ENCODE assay signal across 10 cellular contexts in genomic region chr20:3658708-3659491, GRCh38. TPM values are rescaled to one million over a fixed set of nuclear protein-coding genes. Genes with fewer than 3 reads are reported as not detected.
A peak's percentile ranks its signal among the peaks of the same experiment; 100 is the strongest.
DNase-seq lines count a peak whose midpoint lies in the region; ATAC-seq and TF ChIP-seq lines count a peak whose summit lies in the region.
"Had no signal": no experiment of that assay in that cellular context is flagged by ENCODE, and none has a peak within 500 bp of the region (broad histone marks: within the 10 kb centered on the region; RNA-seq: fewer than 3 reads in every experiment).

No MANE protein-coding gene starts in this region.

- TF ChIP-seq POLR2A in prostate gland (IDR thresholded peaks at IDR 0.05) = no peak

- DNase-seq in SKM-1 treated with dmso at 0.1 percent for 144 hours (lab: John Stamatoyannopoulos, UW; ENCODE audit: unreplicated experiment) (peak; percentile 28), SKM-1 (lab: John Stamatoyannopoulos, UW; ENCODE audit: unreplicated experiment) (no peak), NOMO-1 (lab: John Stamatoyannopoulos, UW; ENCODE audit: unreplicated experiment in 2 of 2) (peak; percentile 39 to 86), pons (ENCODE audit: low spot score) (peak; percentile 14), NCI-H345 treated with DMSO at 0.1 percent for 48 hours (lab: John Stamatoyannopoulos, UW; ENCODE audit: unreplicated experiment) (no peak), prostate gland (ENCODE audit: low spot score) (no peak)
- no peak for DNase-seq in CD4-positive, alpha-beta T cell

- H3K36me3 Mint-ChIP-seq in CD4-positive, alpha-beta T cell (ENCODE audit: low read depth) = no peaks in the 10 kb centered on the region

- peaks cover 40% of the 10 kb centered on the region for H3K27me3 Mint-ChIP-seq in CD4-positive, alpha-beta T cell

- WGBS in prostate gland = 64% methylated on average over 8 of the region's 8 CpGs

- no peak overlapping the region for H3K4me3 ChIP-seq in prostate gland
- H3K4me3 ChIP-seq: A549, upper lobe of left lung had no signal

- H3K27ac ChIP-seq in prostate gland = no peak overlapping the region
- H3K27ac ChIP-seq in CD4-positive, alpha-beta T cell (ENCODE audit: low read depth, low read length) = no peak overlapping the region
- H3K27ac ChIP-seq: A549, upper lobe of left lung had no signal

- TF ChIP-seq CTCF in prostate gland (IDR thresholded peaks at IDR 0.05) = no peak
- no peak for TF ChIP-seq CTCF in CD4-positive, alpha-beta T cell (IDR thresholded peaks at IDR 0.05)

- no peaks in the 10 kb centered on the region for H3K36me3 ChIP-seq in prostate gland
- H3K36me3 ChIP-seq: upper lobe of left lung had no signal

- no peaks in the 10 kb centered on the region for H3K9me3 ChIP-seq in prostate gland
- H3K9me3 ChIP-seq in CD4-positive, alpha-beta T cell (ENCODE audit: control insufficient read depth, low read length) = no peaks in the 10 kb centered on the region
- H3K9me3 ChIP-seq: A549, upper lobe of left lung had no signal

- no peaks in the 10 kb centered on the region for H3K4me1 ChIP-seq in prostate gland (replicated peaks)
- H3K4me1 ChIP-seq: A549 had no signal

- peak; percentile 93 for ATAC-seq in HG02852 (IDR thresholded peaks at IDR 0.05; ENCODE audit: unreplicated experiment)
- no peak for ATAC-seq in CD4-positive, alpha-beta T cell (ENCODE audit: poor library complexity)

- POLR2A ChIA-PET in CD4-positive, alpha-beta T cell (lab: Charles Lee) = no interaction called here

- H3K9me3 Mint-ChIP-seq in CD4-positive, alpha-beta T cell = no peaks in the 10 kb centered on the region

- CTCF ChIA-PET in CD4-positive, alpha-beta T cell (lab: Charles Lee) = no interaction called here

- H3K27ac Mint-ChIP-seq in CD4-positive, alpha-beta T cell = no peak overlapping the region

- intact Hi-C loops in prostate gland (cut with DNase I) = no loop called here
- intact Hi-C loops in CD4-positive, alpha-beta T cell (cut with DNase I, micrococcal nuclease) = no loop called here

- peaks cover 3% of the 10 kb centered on the region for H3K4me1 Mint-ChIP-seq in CD4-positive, alpha-beta T cell (ENCODE audit: low read depth)

- peaks cover 20% of the 10 kb centered on the region for H3K27me3 ChIP-seq in prostate gland (replicated peaks; ENCODE audit: insufficient read depth)
- H3K27me3 ChIP-seq in CD4-positive, alpha-beta T cell (ENCODE audit: control insufficient read depth, insufficient read depth, low read length) = peaks cover 39% of the 10 kb centered on the region

- H3K4me3 Mint-ChIP-seq in CD4-positive, alpha-beta T cell = no peak overlapping the region

RNA-seq across cellular contexts. Expression of gene GFRA4, which starts 4.3 kb away (rescaled TPM):
- total RNA-seq in prostate gland = not detected
- not detected for total RNA-seq in CD4-positive, alpha-beta T cell
- total RNA-seq: upper lobe of left lung had no signal

RNA-seq across cellular contexts. Expression of gene ADAM33, which starts 22.9 kb away (rescaled TPM):
- 10 to 100 TPM; 18.2 to 38.3 TPM for total RNA-seq in prostate gland
- not detected for total RNA-seq in CD4-positive, alpha-beta T cell

RNA-seq across cellular contexts. Expression of gene SIGLEC1, which starts 53.5 kb away (rescaled TPM):
- total RNA-seq in prostate gland = 1 to 10 TPM in 1 of 2 donors, under 1 TPM in 1; 0.32 to 5.3 TPM
- under 1 TPM; 0.08 to 0.11 TPM for total RNA-seq in CD4-positive, alpha-beta T cell

Comparison
In these comparisons a context has a peak if more than half of its experiments do, and no peak if none do; other contexts are left out.
1. DNase-seq: peak in SKM-1 treated with dmso at 0.1 percent for 144 hours (single experiment), NOMO-1 (2 of 2) and pons (single experiment); none in SKM-1 (single experiment), NCI-H345 treated with DMSO at 0.1 percent for 48 hours (single experiment), prostate gland (single experiment) and CD4-positive, alpha-beta T cell (0 of 10).
2. RNA of gene ADAM33, which starts 22.9 kb away (total RNA-seq): 18.2 to 38.3 TPM in prostate gland; not detected in CD4-positive, alpha-beta T cell; every median in the first group is over 10 times any median in the second.